Comparison of ENCODE assay signal across 8 cellular contexts in genomic region chr3:98039322-98040024, GRCh38. TPM values are rescaled to one million over a fixed set of nuclear protein-coding genes. Genes with fewer than 3 reads are reported as not detected.
A peak's percentile ranks its signal among the peaks of the same experiment; 100 is the strongest.
DNase-seq lines count a peak whose midpoint lies in the region; ATAC-seq and FAIRE-seq lines count a peak whose summit lies in the region.

No MANE protein-coding gene starts in this region.

- ATAC-seq in GM21390 (IDR thresholded peaks at IDR 0.05; ENCODE audit: unreplicated experiment), result peak; percentile 95

- H3K9me3 ChIP-seq in mononuclear cell (ENCODE audit: low read depth, low read length), result no peaks in the 10 kb centered on the region

- DNase-seq in D341Med (ENCODE audit: low spot score), result peak; percentile 61
- DNase-seq in HT1080 (ENCODE audit: low read depth), result peak; percentile 84
- peak; percentile 45 to 80 for DNase-seq in NOMO-1 (lab: John Stamatoyannopoulos, UW; ENCODE audit: unreplicated experiment in 2 of 2)
- peak; percentile 27 to 43 (median 30) for DNase-seq in activated CD8-positive, alpha-beta memory T cell treated with anti-CD3 and anti-CD28 coated beads for 48 hours (ENCODE audit: low read depth in 2 of 3, low spot score in 2 of 3)
- peak; percentile 36 for DNase-seq in stimulated activated CD8-positive, alpha-beta memory T cell treated with anti-CD3 and anti-CD28 coated beads, Interleukin-4, amount 100 ng/mL, for 24 hours (ENCODE audit: low read depth)

- H3K4me3 ChIP-seq in mononuclear cell (ENCODE audit: low read length), result peak overlapping the region; percentile 6

- FAIRE-seq in endometrium (lab: Jason Lieb, UNC), result peak; percentile 92

- peaks cover 3% of the 10 kb centered on the region for H3K27me3 ChIP-seq in mononuclear cell (ENCODE audit: insufficient read depth, low read length)

- H3K4me1 ChIP-seq in mononuclear cell (ENCODE audit: insufficient read depth, low read length), result no peaks in the 10 kb centered on the region

RNA-seq across cellular contexts. Expression of gene GABRR3, which starts 4.4 kb away (rescaled TPM):
- not detected in 2 replicates for total RNA-seq in HT1080 (2014; rRNA removed; shearing (Covaris generic))
- polyA plus RNA-seq in HT1080 (2015; cell fraction: cytosol; rRNA removed), result not detected in 2 replicates
- not detected in 2 replicates for polyA plus RNA-seq in HT1080 (2015; cell fraction: nucleus; rRNA removed)
- under 0.01 TPM for total RNA-seq in mononuclear cell

RNA-seq across cellular contexts. Expression of gene OR5AC2, which starts 47.5 kb away (rescaled TPM):
- not detected in 2 replicates for total RNA-seq in HT1080 (2014; rRNA removed; shearing (Covaris generic))
- not detected in 2 replicates for polyA plus RNA-seq in HT1080 (2015; cell fraction: cytosol; rRNA removed)
- not detected in 2 replicates for polyA plus RNA-seq in HT1080 (2015; cell fraction: nucleus; rRNA removed)
- not detected for total RNA-seq in mononuclear cell

Comparison
In these comparisons a context has a peak if more than half of its experiments do, and no peak if none do; other contexts are left out.
1. Peak in every context shown above with its lines: DNase-seq, ATAC-seq and H3K4me3 ChIP-seq.
2. DNase-seq: peak in every context shown above with its lines; median percentile 84 in HT1080; 62 in NOMO-1; 61 in D341Med; 36 in stimulated activated CD8-positive, alpha-beta memory T cell treated with anti-CD3 and anti-CD28 coated beads, Interleukin-4, amount 100 ng/mL, for 24 hours; 30 in activated CD8-positive, alpha-beta memory T cell treated with anti-CD3 and anti-CD28 coated beads for 48 hours.